8 cellular contexts compared by ENCODE assay signal in genomic region chr9:129102791-129103594, GRCh38. TPM values are rescaled to one million over a fixed set of nuclear protein-coding genes. Genes with fewer than 3 reads are reported as not detected.
DNase-seq lines count a peak whose midpoint lies in the region; ATAC-seq, FAIRE-seq and TF ChIP-seq lines count a peak whose summit lies in the region.

No MANE protein-coding gene starts in this region.

- no peaks in the 10 kb centered on the region for H3K36me3 Mint-ChIP-seq in activated naive CD8-positive, alpha-beta T cell treated with anti-CD3 and anti-CD28 coated beads, Interleukin-2, amount 10 ng/mL, durations not matched to agents 7 days and 5 days
- H3K36me3 Mint-ChIP-seq in activated naive CD8-positive, alpha-beta T cell treated with anti-CD3 and anti-CD28 coated beads for 36 hours = no peaks in the 10 kb centered on the region
- no peaks in the 10 kb centered on the region for H3K36me3 Mint-ChIP-seq in T-helper 2 cell treated with Interferon-gamma antibody and Interleukin-4, amounts not matched to agents 5 μg/mL and 100 μg/mL, for 36 hours (ENCODE audit: low read depth)

- peak; percentile 58 for ATAC-seq in activated naive CD8-positive, alpha-beta T cell treated with anti-CD3 and anti-CD28 coated beads, Interleukin-2, amount 10 ng/mL, durations not matched to agents 7 days and 5 days (ENCODE audit: low read depth)
- ATAC-seq in heart right ventricle = peak; percentile 33 to 71 (median 60)

- POLR2A ChIA-PET in activated naive CD8-positive, alpha-beta T cell treated with anti-CD3 and anti-CD28 coated beads, Interleukin-2, amount 10 ng/mL, durations not matched to agents 7 days and 5 days (lab: Charles Lee) = interaction anchor here (1.5 kb wide), 1 partner anchor 22 kb away, joined by 5 read pairs; the partner anchor contains the start of gene DOLPP1

- no peaks in the 10 kb centered on the region for H3K4me1 Mint-ChIP-seq in activated naive CD8-positive, alpha-beta T cell treated with anti-CD3 and anti-CD28 coated beads, Interleukin-2, amount 10 ng/mL, durations not matched to agents 7 days and 5 days
- H3K4me1 Mint-ChIP-seq in activated naive CD8-positive, alpha-beta T cell treated with anti-CD3 and anti-CD28 coated beads for 36 hours = no peaks in the 10 kb centered on the region
- H3K4me1 Mint-ChIP-seq in T-helper 2 cell treated with Interferon-gamma antibody and Interleukin-4, amounts not matched to agents 5 μg/mL and 100 μg/mL, for 36 hours (ENCODE audit: low read depth) = no peaks in the 10 kb centered on the region

- H3K9me3 ChIP-seq in heart right ventricle (no peaks in the 10 kb centered on the region), small intestine (ENCODE audit: control insufficient read depth, low read depth) (no peaks in the 10 kb centered on the region), vagina (no peaks in the 10 kb centered on the region)

- H3K4me1 ChIP-seq in heart right ventricle (peaks cover 0 to 14% (median 3%) of the 10 kb centered on the region in 9 donors), small intestine (ENCODE audit: control insufficient read depth in 2 of 2, insufficient read depth in 1 of 2, low read depth in 1 of 2, low read length in 1 of 2) (no peaks in the 10 kb centered on the region), vagina (no peaks in the 10 kb centered on the region)

- no peak for DNase-seq in activated naive CD8-positive, alpha-beta T cell treated with anti-CD3 and anti-CD28 coated beads, Interleukin-2, amount 10 ng/mL, durations not matched to agents 7 days and 5 days
- no peak for DNase-seq in activated naive CD8-positive, alpha-beta T cell treated with anti-CD3 and anti-CD28 coated beads for 36 hours
- DNase-seq in NCI-H146 (lab: John Stamatoyannopoulos, UW) (peak; percentile 67), heart right ventricle (peak in 1 of 2 donors; percentile 34), small intestine (peak; percentile 72), vagina (ENCODE audit: extremely low spot score in 2 of 2) (no peak)
- peak; percentile 25 to 35 for DNase-seq in activated CD4-positive, alpha-beta T cell treated with anti-CD3 and anti-CD28 coated beads, Interleukin-2, amount 50 U/mL, for 48 hours
- DNase-seq in T-helper 2 cell treated with Interferon-gamma antibody and Interleukin-4, amounts not matched to agents 5 μg/mL and 100 μg/mL, for 36 hours (ENCODE audit: low spot score) = no peak

- 56% methylated on average over 14 of the region's 14 CpGs for WGBS in heart right ventricle, 2 donors
- 39 to 56% (median 45%) methylated on average over 14 of the region's 14 CpGs for WGBS in small intestine, 3 donors

- H3K27ac ChIP-seq in heart right ventricle = no peak overlapping the region
- H3K27ac ChIP-seq in small intestine (ENCODE audit: low read depth in 1 of 2, low read length in 1 of 2) = no peak overlapping the region
- no peak overlapping the region for H3K27ac ChIP-seq in vagina

- H3K9me3 Mint-ChIP-seq in activated naive CD8-positive, alpha-beta T cell treated with anti-CD3 and anti-CD28 coated beads, Interleukin-2, amount 10 ng/mL, durations not matched to agents 7 days and 5 days = no peaks in the 10 kb centered on the region
- no peaks in the 10 kb centered on the region for H3K9me3 Mint-ChIP-seq in activated naive CD8-positive, alpha-beta T cell treated with anti-CD3 and anti-CD28 coated beads for 36 hours
- no peaks in the 10 kb centered on the region for H3K9me3 Mint-ChIP-seq in T-helper 2 cell treated with Interferon-gamma antibody and Interleukin-4, amounts not matched to agents 5 μg/mL and 100 μg/mL, for 36 hours

- H3K27ac Mint-ChIP-seq in activated naive CD8-positive, alpha-beta T cell treated with anti-CD3 and anti-CD28 coated beads, Interleukin-2, amount 10 ng/mL, durations not matched to agents 7 days and 5 days = no peak overlapping the region
- no peak overlapping the region for H3K27ac Mint-ChIP-seq in activated naive CD8-positive, alpha-beta T cell treated with anti-CD3 and anti-CD28 coated beads for 36 hours
- H3K27ac Mint-ChIP-seq in T-helper 2 cell treated with Interferon-gamma antibody and Interleukin-4, amounts not matched to agents 5 μg/mL and 100 μg/mL, for 36 hours = no peak overlapping the region

- H3K36me3 ChIP-seq in heart right ventricle = peaks cover 0 to 61% (median 4%) of the 10 kb centered on the region in 9 donors
- peaks cover 2 to 3% of the 10 kb centered on the region in 2 donors for H3K36me3 ChIP-seq in small intestine (ENCODE audit: control insufficient read depth in 2 of 2, insufficient read depth in 2 of 2, low read length in 2 of 2)
- peaks cover 0 to 12% of the 10 kb centered on the region in 2 donors for H3K36me3 ChIP-seq in vagina

- intact Hi-C loops in heart right ventricle (cut with DNase I) = no loop called here
- intact Hi-C loops in vagina (cut with DNase I) = no loop called here

- TF ChIP-seq CTCF in heart right ventricle (IDR thresholded peaks at IDR 0.05) = peak in 7 of 9 donors; percentile 38 to 55 (median 53)
- no peak for TF ChIP-seq CTCF in vagina (IDR thresholded peaks at IDR 0.05)

- no peaks in the 10 kb centered on the region for H3K27me3 Mint-ChIP-seq in activated naive CD8-positive, alpha-beta T cell treated with anti-CD3 and anti-CD28 coated beads, Interleukin-2, amount 10 ng/mL, durations not matched to agents 7 days and 5 days
- H3K27me3 Mint-ChIP-seq in activated naive CD8-positive, alpha-beta T cell treated with anti-CD3 and anti-CD28 coated beads for 36 hours = no peaks in the 10 kb centered on the region
- H3K27me3 Mint-ChIP-seq in T-helper 2 cell treated with Interferon-gamma antibody and Interleukin-4, amounts not matched to agents 5 μg/mL and 100 μg/mL, for 36 hours (ENCODE audit: low read depth) = no peaks in the 10 kb centered on the region

- TF ChIP-seq POLR2A in vagina (IDR thresholded peaks at IDR 0.05) = no peak

- H3K27me3 ChIP-seq in heart right ventricle (no peaks in the 10 kb centered on the region), small intestine (ENCODE audit: control insufficient read depth in 2 of 2, insufficient read depth in 2 of 2, low read length in 2 of 2) (no peaks in the 10 kb centered on the region), vagina (no peaks in the 10 kb centered on the region)

- no peak for FAIRE-seq in small intestine (lab: Jason Lieb, UNC)

- no peak overlapping the region for H3K4me3 Mint-ChIP-seq in activated naive CD8-positive, alpha-beta T cell treated with anti-CD3 and anti-CD28 coated beads, Interleukin-2, amount 10 ng/mL, durations not matched to agents 7 days and 5 days
- no peak overlapping the region for H3K4me3 Mint-ChIP-seq in activated naive CD8-positive, alpha-beta T cell treated with anti-CD3 and anti-CD28 coated beads for 36 hours
- H3K4me3 Mint-ChIP-seq in T-helper 2 cell treated with Interferon-gamma antibody and Interleukin-4, amounts not matched to agents 5 μg/mL and 100 μg/mL, for 36 hours = no peak overlapping the region

- no peak overlapping the region for H3K4me3 ChIP-seq in heart right ventricle
- H3K4me3 ChIP-seq in small intestine (ENCODE audit: low read depth in 1 of 2, low read length in 2 of 2) = no peak overlapping the region
- no peak overlapping the region for H3K4me3 ChIP-seq in vagina

RNA-seq across cellular contexts. Expression of gene CRAT, which starts 7.6 kb away (rescaled TPM):
- 10 to 100 TPM; 19.5 to 22.7 TPM for total RNA-seq in activated naive CD8-positive, alpha-beta T cell treated with anti-CD3 and anti-CD28 coated beads, Interleukin-2, amount 10 ng/mL, durations not matched to agents 7 days and 5 days
- total RNA-seq in activated naive CD8-positive, alpha-beta T cell treated with anti-CD3 and anti-CD28 coated beads for 36 hours = 1 to 10 TPM; 7.3 to 7.9 TPM
- total RNA-seq in heart right ventricle = 10 to 100 TPM; 67.0 to 84.7 (median 74.1) TPM
- polyA plus RNA-seq in heart right ventricle = 10 to 100 TPM; 19.5 to 48.5 TPM
- 100 to 1,000 TPM in 2 of 3 donors, 10 to 100 TPM in 1; 55.0 to 122 (median 103) TPM for polyA plus RNA-seq in small intestine
- total RNA-seq in vagina = 59.9 TPM

RNA-seq across cellular contexts. Expression of gene PTPA, which starts 8.2 kb away (rescaled TPM):
- total RNA-seq in activated naive CD8-positive, alpha-beta T cell treated with anti-CD3 and anti-CD28 coated beads, Interleukin-2, amount 10 ng/mL, durations not matched to agents 7 days and 5 days = 10 to 100 TPM; 88.3 to 91.0 TPM
- 100 to 1,000 TPM; 101 to 104 TPM for total RNA-seq in activated naive CD8-positive, alpha-beta T cell treated with anti-CD3 and anti-CD28 coated beads for 36 hours
- total RNA-seq in heart right ventricle (100 to 1,000 TPM; 169 to 227 (median 187) TPM), vagina (46.2 TPM)
- polyA plus RNA-seq in heart right ventricle (100 to 1,000 TPM; 106 to 176 TPM), small intestine (100 to 1,000 TPM in 1 of 3 donors, 10 to 100 TPM in 2; 50.8 to 113 (median 55.9) TPM)

RNA-seq across cellular contexts. Expression of gene DOLPP1, which starts 22.1 kb away (rescaled TPM):
- 10 to 100 TPM; 17.4 to 21.6 TPM for total RNA-seq in activated naive CD8-positive, alpha-beta T cell treated with anti-CD3 and anti-CD28 coated beads, Interleukin-2, amount 10 ng/mL, durations not matched to agents 7 days and 5 days
- total RNA-seq in activated naive CD8-positive, alpha-beta T cell treated with anti-CD3 and anti-CD28 coated beads for 36 hours = 10 to 100 TPM; 17.7 to 20.8 TPM
- 1 to 10 TPM; 3.1 to 7.0 (median 5.0) TPM for total RNA-seq in heart right ventricle
- 1 to 10 TPM; 3.8 to 8.1 TPM for polyA plus RNA-seq in heart right ventricle
- polyA plus RNA-seq in small intestine = 10 to 100 TPM; 28.4 to 34.9 (median 28.6) TPM
- 3.2 TPM for total RNA-seq in vagina

Comparison
In these comparisons a context has a peak if more than half of its experiments do, and no peak if none do; other contexts are left out.
1. DNase-seq: peak in NCI-H146 (single experiment), activated CD4-positive, alpha-beta T cell treated with anti-CD3 and anti-CD28 coated beads, Interleukin-2, amount 50 U/mL, for 48 hours (2 of 2) and small intestine (single experiment); none in activated naive CD8-positive, alpha-beta T cell treated with anti-CD3 and anti-CD28 coated beads, Interleukin-2, amount 10 ng/mL, durations not matched to agents 7 days and 5 days (single experiment), activated naive CD8-positive, alpha-beta T cell treated with anti-CD3 and anti-CD28 coated beads for 36 hours (single experiment), T-helper 2 cell treated with Interferon-gamma antibody and Interleukin-4, amounts not matched to agents 5 μg/mL and 100 μg/mL, for 36 hours (single experiment) and vagina (0 of 2).
2. CTCF ChIP-seq: peak in heart right ventricle (7 of 9); none in vagina (0 of 3).